In genomic region chr7:158946329-158946728, GRCh38 we compare ENCODE assay signal across 7 cellular contexts.
"Had no signal": no experiment of that assay in that cellular context is flagged by ENCODE, and none has a peak within 500 bp of the region (broad histone marks: within the 10 kb centered on the region; RNA-seq: fewer than 3 reads in every experiment).

No MANE protein-coding gene starts in this region.

- H3K4me3 ChIP-seq: GM23248, HAP-1 had no signal

- H3K27me3 Mint-ChIP-seq: IgD-negative memory B cell had no signal

- H3K27ac Mint-ChIP-seq: HFFc6, IgD-negative memory B cell had no signal

- H3K9ac ChIP-seq: GM23248 had no signal

- H3K4me1 ChIP-seq: HAP-1 had no signal

- H3K27ac ChIP-seq: GM23248, HL-60 had no signal

- H3K36me3 ChIP-seq: HAP-1 had no signal

- DNase-seq: GM23248, GOT3, H7, HFFc6 had no signal

- H3K4me3 Mint-ChIP-seq: HFFc6, IgD-negative memory B cell had no signal

- H2AFZ ChIP-seq: GM23248 had no signal

- H3K9me3 ChIP-seq: HAP-1 had no signal

- H3K4me1 Mint-ChIP-seq: IgD-negative memory B cell had no signal
